27 cellular contexts compared by ENCODE assay signal in genomic region chr10:90834326-90834725, GRCh38. TPM values are rescaled to one million over a fixed set of nuclear protein-coding genes. Genes with fewer than 3 reads are reported as not detected.
"Had no signal": no experiment of that assay in that cellular context is flagged by ENCODE, and none has a peak within 500 bp of the region (broad histone marks: within the 10 kb centered on the region; RNA-seq: fewer than 3 reads in every experiment).

No MANE protein-coding gene starts in this region.

- H3K9me3 Mint-ChIP-seq: activated CD4-positive, alpha-beta memory T cell treated with anti-CD3 and anti-CD28 coated beads for 36 hours; activated naive CD4-positive, alpha-beta T cell treated with anti-CD3 and anti-CD28 coated beads for 36 hours; activated naive CD8-positive, alpha-beta T cell treated with anti-CD3 and anti-CD28 coated beads, Interleukin-2, amount 10 ng/mL, durations not matched to agents 7 days and 5 days; activated T-cell treated with anti-CD3 and anti-CD28 coated beads, Interleukin-2, amount 50 U/mL, for 72 hours; central memory CD8-positive, alpha-beta T cell; effector memory CD8-positive, alpha-beta T cell; T-helper 1 cell treated with Interleukin-12 subunit alpha and Interleukin-12 subunit beta and Interleukin-4 antibody, amounts not matched to agents 30 μg/mL and 1 μg/mL, for 36 hours had no signal

- H3K4me3 ChIP-seq: dorsolateral prefrontal cortex, heart left ventricle, testis, uterus had no signal

- ATAC-seq: activated CD4-positive, alpha-beta T cell treated with anti-CD3 and anti-CD28 coated beads for 36 hours; activated T-cell treated with anti-CD3 and anti-CD28 coated beads, Interleukin-2, amount 50 U/mL, for 72 hours; effector memory CD8-positive, alpha-beta T cell; heart left ventricle; left colon; naive thymus-derived CD4-positive, alpha-beta T cell; sciatic nerve had no signal

- H3K4me1 ChIP-seq: heart left ventricle, testis, uterus had no signal

- H3K4me3 Mint-ChIP-seq: activated B cell treated with CpG ODN at 0.5 μM for 24 hours; activated CD4-positive, alpha-beta memory T cell treated with anti-CD3 and anti-CD28 coated beads for 36 hours; activated CD4-positive, alpha-beta T cell treated with anti-CD3 and anti-CD28 coated beads for 36 hours; activated naive CD4-positive, alpha-beta T cell treated with anti-CD3 and anti-CD28 coated beads for 36 hours; activated naive CD8-positive, alpha-beta T cell treated with anti-CD3 and anti-CD28 coated beads, Interleukin-2, amount 10 ng/mL, durations not matched to agents 7 days and 5 days; activated T-cell treated with anti-CD3 and anti-CD28 coated beads, Interleukin-2, amount 50 U/mL, for 72 hours; brain; central memory CD8-positive, alpha-beta T cell; effector memory CD8-positive, alpha-beta T cell; naive thymus-derived CD4-positive, alpha-beta T cell; neural crest cell; T-helper 1 cell treated with Interleukin-12 subunit alpha and Interleukin-12 subunit beta and Interleukin-4 antibody, amounts not matched to agents 30 μg/mL and 1 μg/mL, for 36 hours had no signal

- H3K9me3 ChIP-seq: heart left ventricle, testis, uterus had no signal

- H3K36me3 ChIP-seq: heart left ventricle, uterus had no signal

- H3K36me3 Mint-ChIP-seq: activated CD4-positive, alpha-beta memory T cell treated with anti-CD3 and anti-CD28 coated beads for 36 hours; activated naive CD8-positive, alpha-beta T cell treated with anti-CD3 and anti-CD28 coated beads, Interleukin-2, amount 10 ng/mL, durations not matched to agents 7 days and 5 days; brain; naive thymus-derived CD4-positive, alpha-beta T cell had no signal

- H3K27ac ChIP-seq: dorsolateral prefrontal cortex, heart left ventricle, testis, uterus had no signal

- DNase-seq: activated B cell treated with CpG ODN at 0.5 μM for 24 hours; activated CD4-positive, alpha-beta memory T cell treated with anti-CD3 and anti-CD28 coated beads for 36 hours; activated CD4-positive, alpha-beta T cell treated with anti-CD3 and anti-CD28 coated beads for 36 hours; activated effector memory CD4-positive, alpha-beta T cell treated with Interleukin-2 at 50 U/mL for 16 hours; activated naive CD4-positive, alpha-beta T cell treated with anti-CD3 and anti-CD28 coated beads for 36 hours; activated naive CD8-positive, alpha-beta T cell treated with anti-CD3 and anti-CD28 coated beads, Interleukin-2, amount 10 ng/mL, durations not matched to agents 7 days and 5 days; activated T-cell treated with anti-CD3 and anti-CD28 coated beads, Interleukin-2, amount 50 U/mL, for 72 hours; amygdala; dorsolateral prefrontal cortex; effector memory CD8-positive, alpha-beta T cell; heart left ventricle; islet precursor cell; left colon; mesendoderm; naive thymus-derived CD4-positive, alpha-beta T cell; occipital lobe; stimulated activated CD4-positive, alpha-beta T cell treated with anti-CD3 and anti-CD28 coated beads, Interleukin-2, amount 100 ng/mL, for 48 hours; stimulated activated naive CD4-positive, alpha-beta T cell; T1000; testis; trophoblast cell; uterus had no signal

- H3K4me1 Mint-ChIP-seq: activated B cell treated with CpG ODN at 0.5 μM for 24 hours; activated CD4-positive, alpha-beta T cell treated with anti-CD3 and anti-CD28 coated beads for 36 hours; activated naive CD8-positive, alpha-beta T cell treated with anti-CD3 and anti-CD28 coated beads, Interleukin-2, amount 10 ng/mL, durations not matched to agents 7 days and 5 days; brain; central memory CD8-positive, alpha-beta T cell; naive thymus-derived CD4-positive, alpha-beta T cell; neural crest cell had no signal

- H3K27ac Mint-ChIP-seq: activated B cell treated with CpG ODN at 0.5 μM for 24 hours; activated CD4-positive, alpha-beta memory T cell treated with anti-CD3 and anti-CD28 coated beads for 36 hours; activated CD4-positive, alpha-beta T cell treated with anti-CD3 and anti-CD28 coated beads for 36 hours; activated naive CD4-positive, alpha-beta T cell treated with anti-CD3 and anti-CD28 coated beads for 36 hours; activated naive CD8-positive, alpha-beta T cell treated with anti-CD3 and anti-CD28 coated beads, Interleukin-2, amount 10 ng/mL, durations not matched to agents 7 days and 5 days; activated T-cell treated with anti-CD3 and anti-CD28 coated beads, Interleukin-2, amount 50 U/mL, for 72 hours; brain; effector memory CD8-positive, alpha-beta T cell; naive thymus-derived CD4-positive, alpha-beta T cell; T-helper 1 cell treated with Interleukin-12 subunit alpha and Interleukin-12 subunit beta and Interleukin-4 antibody, amounts not matched to agents 30 μg/mL and 1 μg/mL, for 36 hours had no signal

- H3K27me3 ChIP-seq: testis, uterus had no signal

RNA-seq across cellular contexts. Expression of gene HTR7, which starts 23.5 kb away (rescaled TPM):
- total RNA-seq: activated B cell treated with CpG ODN at 0.5 μM for 24 hours; activated CD4-positive, alpha-beta memory T cell treated with anti-CD3 and anti-CD28 coated beads for 36 hours; activated CD4-positive, alpha-beta T cell treated with anti-CD3 and anti-CD28 coated beads for 36 hours had no signal
- polyA plus RNA-seq: naive thymus-derived CD4-positive, alpha-beta T cell had no signal
